Comparison of ENCODE assay signal across 8 cellular contexts in the genomic region with DNA sequence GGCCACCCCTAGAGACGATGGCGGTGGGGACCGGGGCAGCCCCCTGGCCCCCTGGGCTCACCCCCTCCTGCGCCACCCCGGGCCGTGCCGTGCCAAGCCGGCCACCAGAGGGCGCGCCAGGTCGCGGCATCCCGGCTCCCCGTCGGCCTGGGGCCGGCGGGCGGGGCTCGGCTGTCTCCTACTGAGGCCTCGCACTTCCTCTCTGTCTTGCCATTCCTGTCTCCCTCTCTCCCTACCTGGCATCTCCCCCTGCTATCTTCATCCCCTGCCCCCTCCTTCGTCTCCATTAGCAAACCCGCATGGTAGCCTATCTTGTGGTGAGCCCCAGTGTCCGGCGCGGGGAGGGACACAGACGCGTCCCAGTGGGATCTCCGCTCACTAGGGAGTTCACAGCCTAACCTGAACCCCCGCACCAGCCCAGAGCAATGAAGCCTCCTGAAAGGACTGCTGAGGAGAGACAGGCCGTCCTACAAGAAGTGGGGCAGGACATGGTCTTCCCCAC. TPM values are rescaled to one million over a fixed set of nuclear protein-coding genes. Genes with fewer than 3 reads are reported as not detected.
DNase-seq lines count a peak whose midpoint lies in the region; ATAC-seq and TF ChIP-seq lines count a peak whose summit lies in the region.

No MANE protein-coding gene starts in this region.

- H3K27me3 ChIP-seq in right lobe of liver, result no peaks in the 10 kb centered on the region

- ATAC-seq in GM18519 (IDR thresholded peaks at IDR 0.05; ENCODE audit: low FRiP score, unreplicated experiment) (peak; percentile 88), HG03045 (IDR thresholded peaks at IDR 0.05; ENCODE audit: unreplicated experiment) (peak; percentile 92), right lobe of liver (peak; percentile 90 to 96 (median 93))

- H3K27ac ChIP-seq in right lobe of liver, result no peak overlapping the region

- peaks cover 0 to 8% (median 0%) of the 10 kb centered on the region in 4 donors for H3K4me1 ChIP-seq in right lobe of liver

- peak; percentile 84 to 98 (median 96) for TF ChIP-seq CTCF in right lobe of liver (IDR thresholded peaks at IDR 0.05)

- peak; percentile 85 for DNase-seq in 8988T
- peak; percentile 71 for DNase-seq in NCI-H345 (lab: John Stamatoyannopoulos, UW)
- peak; percentile 63 for DNase-seq in activated CD4-positive, alpha-beta T cell treated with anti-CD3 and anti-CD28 coated beads, Interleukin-2, amount 50 U/mL, for 1 hour
- DNase-seq in dermis microvascular lymphatic vessel endothelial cell (ENCODE audit: low read depth in 2 of 2), result peak; percentile 7 to 39
- peak; percentile 66 to 77 (median 76) for DNase-seq in right lobe of liver
- peak; percentile 47 to 78 for DNase-seq in stimulated activated CD4-positive, alpha-beta T cell treated with anti-CD3 and anti-CD28 coated beads, Interleukin-4, amount 100 ng/mL, for 4 hours

- H3K36me3 ChIP-seq in right lobe of liver, result no peaks in the 10 kb centered on the region

- WGBS in right lobe of liver (ENCODE audit: insufficient coverage, low coverage, low lambda C conversion rate, missing lambda C conversion rate), result 1% methylated on average over 12 of the region's 30 CpGs

- H3K9me3 ChIP-seq in right lobe of liver, result no peaks in the 10 kb centered on the region

- no peak for TF ChIP-seq POLR2A in right lobe of liver (IDR thresholded peaks at IDR 0.05)

- intact Hi-C loops in right lobe of liver (cut with DNase I), result loop anchor here (5.0 kb wide), 1 partner anchor 148 kb away; no protein-coding TSS in a partner anchor

- H3K4me3 ChIP-seq in right lobe of liver, result peak overlapping the region; percentile 14 to 37 (median 32)

RNA-seq across cellular contexts. Expression of gene FABP6, which starts 29.8 kb away (rescaled TPM):
- total RNA-seq in dermis microvascular lymphatic vessel endothelial cell, result not detected in 2 replicates
- not detected for total RNA-seq in right lobe of liver

Comparison
In these comparisons a context has a peak if more than half of its experiments do, and no peak if none do; other contexts are left out.
1. DNase-seq: peak in every context shown above with its lines; median percentile 85 in 8988T; 76 in right lobe of liver; 71 in NCI-H345; 63 in activated CD4-positive, alpha-beta T cell treated with anti-CD3 and anti-CD28 coated beads, Interleukin-2, amount 50 U/mL, for 1 hour; 62 in stimulated activated CD4-positive, alpha-beta T cell treated with anti-CD3 and anti-CD28 coated beads, Interleukin-4, amount 100 ng/mL, for 4 hours; 23 in dermis microvascular lymphatic vessel endothelial cell.